Comparison of ENCODE assay signal across 8 cellular contexts in genomic region chr5:68287631-68287975, GRCh38.
DNase-seq lines count a peak whose midpoint lies in the region; ATAC-seq and TF ChIP-seq lines count a peak whose summit lies in the region.

No MANE protein-coding gene starts in this region.

- H3K9me3 ChIP-seq in iPS-15b (ENCODE audit: control insufficient read depth, insufficient read depth, low read length): no peaks in the 10 kb centered on the region

- H3K27me3 Mint-ChIP-seq in HFFc6 (ENCODE audit: insufficient read depth): no peaks in the 10 kb centered on the region; the same call in 1 of the 2 replicates
- no peaks in the 10 kb centered on the region for H3K27me3 Mint-ChIP-seq in activated naive CD8-positive, alpha-beta T cell

- no peaks in the 10 kb centered on the region for H3K9me3 Mint-ChIP-seq in HFFc6
- no peaks in the 10 kb centered on the region for H3K9me3 Mint-ChIP-seq in activated naive CD8-positive, alpha-beta T cell (ENCODE audit: low read depth)
- no peaks in the 10 kb centered on the region for H3K9me3 Mint-ChIP-seq in stimulated activated effector memory CD8-positive, alpha-beta T cell treated with anti-CD3 and anti-CD28 coated beads, Interleukin-12 subunit alpha, Interleukin-12 subunit beta, amount 100 ng/mL, for 72 hours

- H3K4me1 Mint-ChIP-seq in HFFc6 (ENCODE audit: low read depth): peaks cover 68% of the 10 kb centered on the region
- H3K4me1 Mint-ChIP-seq in activated naive CD8-positive, alpha-beta T cell (ENCODE audit: low read depth): peaks cover 89% of the 10 kb centered on the region
- H3K4me1 Mint-ChIP-seq in stimulated activated effector memory CD8-positive, alpha-beta T cell treated with anti-CD3 and anti-CD28 coated beads, Interleukin-12 subunit alpha, Interleukin-12 subunit beta, amount 100 ng/mL, for 72 hours: peaks cover 90% of the 10 kb centered on the region

- DNase-seq in HFFc6 (no peak), ACHN (no peak), NCI-H2107 treated with DMSO at 0.1 percent for 48 hours (lab: John Stamatoyannopoulos, UW; ENCODE audit: unreplicated experiment) (no peak)
- no peak for DNase-seq in stimulated activated effector memory CD8-positive, alpha-beta T cell treated with anti-CD3 and anti-CD28 coated beads, Interleukin-12 subunit alpha, Interleukin-12 subunit beta, amount 100 ng/mL, for 72 hours (ENCODE audit: low spot score in 2 of 2)

- peak overlapping the region; percentile 77 for H3K4me3 ChIP-seq in iPS-15b (ENCODE audit: low read depth, low read length)

- H3K27ac Mint-ChIP-seq in HFFc6: peak overlapping the region; percentile 86
- peak overlapping the region; percentile 85 for H3K27ac Mint-ChIP-seq in activated naive CD8-positive, alpha-beta T cell
- H3K27ac Mint-ChIP-seq in stimulated activated effector memory CD8-positive, alpha-beta T cell treated with anti-CD3 and anti-CD28 coated beads, Interleukin-12 subunit alpha, Interleukin-12 subunit beta, amount 100 ng/mL, for 72 hours: peak overlapping the region; percentile 90

- ATAC-seq in stimulated activated effector memory CD8-positive, alpha-beta T cell treated with anti-CD3 and anti-CD28 coated beads, Interleukin-12 subunit alpha, Interleukin-12 subunit beta, amount 100 ng/mL, for 72 hours: no peak
- ATAC-seq in HG03175 (IDR thresholded peaks at IDR 0.05; ENCODE audit: unreplicated experiment): no peak
- ATAC-seq in GM18907 (IDR thresholded peaks at IDR 0.05; ENCODE audit: unreplicated experiment): no peak

- peak overlapping the region; percentile 91 for H3K4me3 Mint-ChIP-seq in HFFc6
- peak overlapping the region; percentile 91 for H3K4me3 Mint-ChIP-seq in activated naive CD8-positive, alpha-beta T cell
- H3K4me3 Mint-ChIP-seq in stimulated activated effector memory CD8-positive, alpha-beta T cell treated with anti-CD3 and anti-CD28 coated beads, Interleukin-12 subunit alpha, Interleukin-12 subunit beta, amount 100 ng/mL, for 72 hours: peak overlapping the region; percentile 85

- peaks cover 4% of the 10 kb centered on the region for H3K36me3 Mint-ChIP-seq in HFFc6 (ENCODE audit: low read depth)
- peaks cover 3% of the 10 kb centered on the region for H3K36me3 Mint-ChIP-seq in activated naive CD8-positive, alpha-beta T cell
- peaks cover 44% of the 10 kb centered on the region for H3K36me3 Mint-ChIP-seq in stimulated activated effector memory CD8-positive, alpha-beta T cell treated with anti-CD3 and anti-CD28 coated beads, Interleukin-12 subunit alpha, Interleukin-12 subunit beta, amount 100 ng/mL, for 72 hours

- H3K27me3 ChIP-seq in iPS-15b (ENCODE audit: control insufficient read depth, insufficient read depth, low read length): no peaks in the 10 kb centered on the region

- H3K9ac ChIP-seq in iPS-15b (ENCODE audit: low read depth, low read length): no peak overlapping the region

- H3K4me1 ChIP-seq in iPS-15b (ENCODE audit: control insufficient read depth, insufficient read depth, low read length): no peaks in the 10 kb centered on the region

- no peaks in the 10 kb centered on the region for H3K36me3 ChIP-seq in iPS-15b (ENCODE audit: control insufficient read depth, insufficient read depth, low read length)

- no peak for TF ChIP-seq CTCF in HFFc6 (IDR thresholded peaks at IDR 0.05)

- in situ Hi-C loops in ACHN (cut with HindIII; ENCODE audit: low pct_ligation_motif_present, low pct_unique_long_range_greater_than_20kb, low sequenced_read_pairs): loop anchor here (25.0 kb wide), 1 partner anchor 175 kb away; no protein-coding TSS in a partner anchor
